Comparison of ENCODE assay signal across 9 cellular contexts in genomic region chr7:44131173-44132009, GRCh38. TPM values are rescaled to one million over a fixed set of nuclear protein-coding genes. Genes with fewer than 3 reads are reported as not detected.
DNase-seq lines count a peak whose midpoint lies in the region; ATAC-seq and TF ChIP-seq lines count a peak whose summit lies in the region.
"Had no signal": no experiment of that assay in that cellular context is flagged by ENCODE, and none has a peak within 500 bp of the region (broad histone marks: within the 10 kb centered on the region; RNA-seq: fewer than 3 reads in every experiment).

No MANE protein-coding gene starts in this region.

- in situ Hi-C loops in SK-MEL-5 (cut with HindIII; ENCODE audit: low pct_unique_long_range_greater_than_20kb, low sequenced_read_pairs), result no loop called here

- no peak for TF ChIP-seq POLR2A in suprapubic skin (IDR thresholded peaks at IDR 0.05)

- no peak overlapping the region for H3K4me3 ChIP-seq in suprapubic skin

- ATAC-seq in HG02798 (IDR thresholded peaks at IDR 0.05; ENCODE audit: poor library complexity, unreplicated experiment) (peak; percentile 48), HG03139 (IDR thresholded peaks at IDR 0.05; ENCODE audit: unreplicated experiment) (no peak), HG02588 (IDR thresholded peaks at IDR 0.05; ENCODE audit: unreplicated experiment) (no peak)

- no peak for TF ChIP-seq EP300 in suprapubic skin (IDR thresholded peaks at IDR 0.05)

- H3K27ac ChIP-seq in suprapubic skin, result no peak overlapping the region

- WGBS in suprapubic skin, result 71% methylated on average over 12 of the region's 12 CpGs

- no peaks in the 10 kb centered on the region for H3K36me3 ChIP-seq in suprapubic skin

- no peaks in the 10 kb centered on the region for H3K27me3 ChIP-seq in suprapubic skin

- TF ChIP-seq CTCF in AG09319 (IDR thresholded peaks at IDR 0.05; ENCODE audit: low read depth, low read length), result peak; percentile 37
- TF ChIP-seq CTCF in suprapubic skin (IDR thresholded peaks at IDR 0.05), result no peak

- no peaks in the 10 kb centered on the region for H3K4me1 ChIP-seq in suprapubic skin

- DNase-seq in AG09319 (ENCODE audit: extremely low read depth, low read depth) (no peak), SK-MEL-5 (ENCODE audit: low read depth, low spot score) (peak; percentile 57), iPS-NIHi11 (ENCODE audit: low spot score) (peak; percentile 51), suprapubic skin (ENCODE audit: low spot score in 2 of 2) (no peak), NCI-H2227 treated with DMSO at 0.1 percent for 48 hours (lab: John Stamatoyannopoulos, UW) (no peak)

- H3K9me3 ChIP-seq in suprapubic skin, result no peaks in the 10 kb centered on the region

RNA-seq across cellular contexts. Expression of gene POLD2, which starts 8.0 kb away (rescaled TPM):
- 167 and 172 TPM in 2 replicates for total RNA-seq in SK-MEL-5 (2014; rRNA removed; shearing (Covaris generic))
- polyA plus RNA-seq in SK-MEL-5 (2015; cell fraction: cytosol; rRNA removed), result 195 and 204 TPM in 2 replicates
- polyA plus RNA-seq in SK-MEL-5 (2015; cell fraction: nucleus; rRNA removed), result 179 and 295 TPM in 2 replicates
- 10 to 100 TPM; 58.7 to 80.5 (median 66.1) TPM for total RNA-seq in suprapubic skin

RNA-seq across cellular contexts. Expression of gene MYL7, which starts 9.7 kb away (rescaled TPM):
- total RNA-seq in SK-MEL-5 (2014; rRNA removed; shearing (Covaris generic)), result not detected in 2 replicates
- not detected in 2 replicates for polyA plus RNA-seq in SK-MEL-5 (2015; cell fraction: cytosol; rRNA removed)
- not detected in 2 replicates for polyA plus RNA-seq in SK-MEL-5 (2015; cell fraction: nucleus; rRNA removed)
- total RNA-seq in suprapubic skin, result not detected
- total RNA-seq: subcutaneous adipose tissue had no signal

RNA-seq across cellular contexts. Expression of gene AEBP1, which starts 27.2 kb away (rescaled TPM):
- not detected in 2 replicates for total RNA-seq in SK-MEL-5 (2014; rRNA removed; shearing (Covaris generic))
- polyA plus RNA-seq in SK-MEL-5 (2015; cell fraction: cytosol; rRNA removed), result 0.04 and 0.25 TPM in 2 replicates
- not detected in 2 replicates for polyA plus RNA-seq in SK-MEL-5 (2015; cell fraction: nucleus; rRNA removed)
- 10 to 100 TPM; 24.3 to 74.0 (median 43.3) TPM for total RNA-seq in suprapubic skin

RNA-seq across cellular contexts. Expression of gene POLM, which starts 49.1 kb away (rescaled TPM):
- 12.7 and 13.7 TPM in 2 replicates for total RNA-seq in SK-MEL-5 (2014; rRNA removed; shearing (Covaris generic))
- polyA plus RNA-seq in SK-MEL-5 (2015; cell fraction: cytosol; rRNA removed), result 28.3 and 44.9 TPM in 2 replicates
- 164 and 205 TPM in 2 replicates for polyA plus RNA-seq in SK-MEL-5 (2015; cell fraction: nucleus; rRNA removed)
- 10 to 100 TPM; 38.0 to 77.6 (median 56.9) TPM for total RNA-seq in suprapubic skin

RNA-seq across cellular contexts. Expression of gene GCK, which starts 57.8 kb away (rescaled TPM):
- total RNA-seq in SK-MEL-5 (2014; rRNA removed; shearing (Covaris generic)), result not detected in 2 replicates
- polyA plus RNA-seq in SK-MEL-5 (2015; cell fraction: cytosol; rRNA removed), result not detected in 2 replicates
- not detected in 2 replicates for polyA plus RNA-seq in SK-MEL-5 (2015; cell fraction: nucleus; rRNA removed)
- under 1 TPM in 1 of 4 donors, not detected in 3; 0.52 TPM for total RNA-seq in suprapubic skin

Comparison
In these comparisons a context has a peak if more than half of its experiments do, and no peak if none do; other contexts are left out.
1. DNase-seq: peak in SK-MEL-5 (single experiment) and iPS-NIHi11 (single experiment); none in AG09319 (single experiment), suprapubic skin (0 of 2) and NCI-H2227 treated with DMSO at 0.1 percent for 48 hours (single experiment).
2. RNA of gene AEBP1, which starts 27.2 kb away (total RNA-seq): 24.3 to 74.0 TPM in suprapubic skin; not detected in SK-MEL-5; every median in the first group is over 10 times any median in the second.